8 cellular contexts compared by ENCODE assay signal in the genomic region with DNA sequence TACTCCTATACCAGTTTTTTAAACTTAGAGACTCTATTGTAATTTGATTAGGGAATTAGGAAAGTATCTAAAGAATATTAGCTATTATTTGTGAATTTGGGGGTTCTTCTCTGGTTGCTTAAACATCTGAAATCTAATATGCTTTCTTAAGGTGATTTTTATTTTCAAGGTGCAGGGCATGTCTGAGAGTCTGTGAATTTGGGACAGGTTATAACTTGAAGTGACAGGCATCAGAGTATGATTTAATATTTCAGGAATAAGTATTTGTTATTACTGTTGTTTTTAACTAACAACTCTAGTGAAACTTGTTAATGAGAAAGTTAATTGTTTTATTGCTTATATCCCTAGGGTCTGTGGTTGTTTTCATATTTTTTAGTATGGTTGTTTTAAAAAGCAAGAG.
"Had no signal": no experiment of that assay in that cellular context is flagged by ENCODE, and none has a peak within 500 bp of the region (broad histone marks: within the 10 kb centered on the region; RNA-seq: fewer than 3 reads in every experiment).

No MANE protein-coding gene starts in this region.

- FAIRE-seq: G401.6, GM12878, GM12891, GM12892, GM18507, GM19239 had no signal

- ATAC-seq: GM12878 had no signal

- H3K4me3 ChIP-seq: GM12878 had no signal

- DNase-seq: GDM1, GF-D8 had no signal
